12 cellular contexts compared by ENCODE assay signal in genomic region chr11:20026629-20027545, GRCh38.
DNase-seq lines count a peak whose midpoint lies in the region; ATAC-seq, FAIRE-seq and TF ChIP-seq lines count a peak whose summit lies in the region.
"Had no signal": no experiment of that assay in that cellular context is flagged by ENCODE, and none has a peak within 500 bp of the region (broad histone marks: within the 10 kb centered on the region; RNA-seq: fewer than 3 reads in every experiment).

No MANE protein-coding gene starts in this region.

- H3K36me3 Mint-ChIP-seq in mesothelial cell of epicardium: no peaks in the 10 kb centered on the region
- H3K36me3 Mint-ChIP-seq in activated CD8-positive, alpha-beta T cell treated with anti-CD3 and anti-CD28 coated beads for 36 hours (ENCODE audit: low read depth): no peaks in the 10 kb centered on the region
- H3K36me3 Mint-ChIP-seq in T-helper 17 cell (ENCODE audit: low read depth): no peaks in the 10 kb centered on the region
- H3K36me3 Mint-ChIP-seq: T-cell had no signal

- peak overlapping the region; percentile 11; the same call in 1 of the 2 replicates for H2BK5ac ChIP-seq in H1 (ENCODE audit: low read depth, low read length)

- CTCF ChIA-PET in H1 (lab: Charles Lee; ENCODE audit: partially characterized antibody): interaction anchor here (0.9 to 9.3 kb wide), 7 partner anchors 18 to 76 kb away, joined by 3 to 99 read pairs (median 4); no protein-coding TSS in a partner anchor
- CTCF ChIA-PET in activated CD8-positive, alpha-beta T cell treated with anti-CD3 and anti-CD28 coated beads for 36 hours (lab: Charles Lee): no interaction called here

- H2BK12ac ChIP-seq in H1 (ENCODE audit: low read depth, low read length): no peak overlapping the region

- H3K36me3 ChIP-seq in H1 (ENCODE audit: control insufficient read depth in 2 of 4, insufficient read depth in 4 of 4, low read length in 3 of 4): no peaks in the 10 kb centered on the region
- H3K36me3 ChIP-seq: BLaER1 had no signal

- H2AK5ac ChIP-seq in H1 (ENCODE audit: low read depth, low read length): no peak overlapping the region

- peak overlapping the region; percentile 56 for H3K4me3 Mint-ChIP-seq in mesothelial cell of epicardium
- no peak overlapping the region for H3K4me3 Mint-ChIP-seq in activated CD8-positive, alpha-beta T cell treated with anti-CD3 and anti-CD28 coated beads for 36 hours
- H3K4me3 Mint-ChIP-seq in T-helper 17 cell: no peak overlapping the region
- H3K4me3 Mint-ChIP-seq: T-cell had no signal

- POLR2A ChIA-PET in H1 (lab: Charles Lee; ENCODE audit: partially characterized antibody): interaction anchor here (0.7 to 2.1 kb wide), 5 partner anchors 11 to 119 kb away, joined by 3 to 8 read pairs (median 4); no protein-coding TSS in a partner anchor
- POLR2A ChIA-PET in activated CD8-positive, alpha-beta T cell treated with anti-CD3 and anti-CD28 coated beads for 36 hours (lab: Charles Lee): no interaction called here

- peak; percentile 98 for FAIRE-seq in H1 (lab: Jason Lieb, UNC)

- peaks cover 25 to 60% (median 51%) of the 10 kb centered on the region in 4 experiments for H3K4me1 ChIP-seq in H1 (replicated peaks in 1 of 4; ENCODE audit: control insufficient read depth in 3 of 4, insufficient read depth in 4 of 4, low read length in 3 of 4)

- H2BK120ac ChIP-seq in H1 (replicated peaks; ENCODE audit: low read depth, low read length): no peak overlapping the region

- H3K27me3 Mint-ChIP-seq in mesothelial cell of epicardium (ENCODE audit: low read depth): no peaks in the 10 kb centered on the region
- no peaks in the 10 kb centered on the region for H3K27me3 Mint-ChIP-seq in activated CD8-positive, alpha-beta T cell treated with anti-CD3 and anti-CD28 coated beads for 36 hours
- H3K27me3 Mint-ChIP-seq in T-helper 17 cell: peaks cover 21% of the 10 kb centered on the region

- no peak overlapping the region for H2BK20ac ChIP-seq in H1 (ENCODE audit: low read length)

- H3K9me3 Mint-ChIP-seq in mesothelial cell of epicardium: no peaks in the 10 kb centered on the region
- no peaks in the 10 kb centered on the region for H3K9me3 Mint-ChIP-seq in activated CD8-positive, alpha-beta T cell treated with anti-CD3 and anti-CD28 coated beads for 36 hours
- H3K9me3 Mint-ChIP-seq: T-cell had no signal

- H3K79me2 ChIP-seq in H1 (ENCODE audit: control insufficient read depth in 1 of 2, insufficient read depth in 2 of 2, low read length in 2 of 2): peaks cover 7 to 66% of the 10 kb centered on the region in 2 experiments; a peak in 3 of 4 replicates

- H3K23ac ChIP-seq in H1 (ENCODE audit: insufficient read length): no peak overlapping the region

- no peak overlapping the region for H3K27ac ChIP-seq in H1 (ENCODE audit: low read depth, low read length)
- H3K27ac ChIP-seq: BLaER1 had no signal

- TF ChIP-seq CTCF in H1 (IDR thresholded peaks at IDR 0.05; ENCODE audit: control extremely low read depth in 1 of 3, insufficient read depth in 1 of 3, low read depth in 1 of 3, low read length in 3 of 3): no peak
- TF ChIP-seq CTCF in mesothelial cell of epicardium (IDR thresholded peaks at IDR 0.05; ENCODE audit: unreplicated experiment): no peak
- TF ChIP-seq CTCF in activated CD8-positive, alpha-beta T cell treated with anti-CD3 and anti-CD28 coated beads for 36 hours (IDR thresholded peaks at IDR 0.05): no peak

- H4K20me1 ChIP-seq in H1 (replicated peaks in 1 of 2; ENCODE audit: control insufficient read depth in 1 of 2, insufficient read depth in 2 of 2, low read length in 2 of 2): peaks cover 2 to 8% of the 10 kb centered on the region in 2 experiments
- H4K20me1 ChIP-seq: BLaER1 had no signal

- intact Hi-C loops in activated CD8-positive, alpha-beta T cell treated with anti-CD3 and anti-CD28 coated beads for 36 hours (cut with micrococcal nuclease): no loop called here

- H2AFZ ChIP-seq in H1 (ENCODE audit: low read length): no peak overlapping the region

- no peak overlapping the region for H3K9ac ChIP-seq in H1 (replicated peaks in 1 of 4; ENCODE audit: extremely low read depth in 1 of 4, low read depth in 3 of 4, low read length in 3 of 4)
- H3K9ac ChIP-seq: BLaER1 had no signal

- no peak overlapping the region for H3K56ac ChIP-seq in H1 (replicated peaks; ENCODE audit: insufficient read length, low read depth, low read length)

- ATAC-seq in activated CD8-positive, alpha-beta T cell treated with anti-CD3 and anti-CD28 coated beads for 36 hours: no peak
- no peak for ATAC-seq in HG02623 (IDR thresholded peaks at IDR 0.05; ENCODE audit: unreplicated experiment)
- ATAC-seq in T-helper 17 cell: no peak
- no peak for ATAC-seq in GM19467 (IDR thresholded peaks at IDR 0.05; ENCODE audit: unreplicated experiment)
- ATAC-seq: T-cell had no signal

- peak in 1 of 2 experiments; percentile 81; a peak in 2 of 3 replicates for TF ChIP-seq EP300 in H1 (IDR thresholded peaks at IDR 0.05; ENCODE audit: borderline replicate concordance in 1 of 2, low read depth in 2 of 2, low read length in 2 of 2)

- no peaks in the 10 kb centered on the region for H3K27me3 ChIP-seq in H1 (replicated peaks in 1 of 4; ENCODE audit: control insufficient read depth in 3 of 4, extremely low read depth in 1 of 4, insufficient read depth in 3 of 4, low read length in 3 of 4)
- H3K27me3 ChIP-seq: BLaER1 had no signal

- H2BK15ac ChIP-seq in H1 (ENCODE audit: low read length): no peak overlapping the region

- H4K8ac ChIP-seq in H1 (ENCODE audit: extremely low read depth, insufficient read depth, low read length): no peak overlapping the region

- peak overlapping the region in 1 of 4 experiments; percentile 49; a peak in 2 of 8 replicates for H3K4me3 ChIP-seq in H1 (ENCODE audit: extremely low read depth in 1 of 4, insufficient read depth in 2 of 4, low read depth in 3 of 4, low read length in 4 of 4)
- H3K4me3 ChIP-seq: BLaER1 had no signal

- no peak overlapping the region for H4K91ac ChIP-seq in H1 (replicated peaks; ENCODE audit: insufficient read length, low read length)

- TF ChIP-seq RAD21 in H1 (IDR thresholded peaks at IDR 0.05 in 1 of 2, conservative IDR thresholded peaks at IDR 0.05 in 1 of 2; ENCODE audit: low read depth in 2 of 2, low read length in 2 of 2): 0 out of 4 replicates have a peak, but pooled peaks of 1 of the 2 experiments have one; percentile 2

- WGBS in H1 (ENCODE audit: extremely low coverage in 1 of 2, insufficient coverage in 1 of 2, insufficient read length in 1 of 2, insufficient replicate concordance in 2 of 2, low coverage in 1 of 2, low lambda C conversion rate in 2 of 2, missing lambda C conversion rate in 1 of 2), 2 experiments: 21% methylated on average over 15 of the region's 15 CpGs; no CpG with 5 or more reads in 1 of the 2 experiments

- H3K9me3 ChIP-seq in H1 (ENCODE audit: insufficient read depth in 2 of 2, low read depth in 1 of 2, low read length in 1 of 2) (no peaks in the 10 kb centered on the region), T-helper 17 cell (ENCODE audit: control insufficient read depth, low read length, poor library complexity, severe bottlenecking) (no peaks in the 10 kb centered on the region)
- H3K9me3 ChIP-seq: BLaER1 had no signal

- no peak overlapping the region for H3K14ac ChIP-seq in H1 (ENCODE audit: insufficient read length)

- H3K18ac ChIP-seq in H1 (ENCODE audit: extremely low read depth, low read length): no peak overlapping the region

- TF ChIP-seq POLR2A in H1 (IDR thresholded peaks at IDR 0.05; ENCODE audit: control extremely low read depth in 1 of 2, low read depth in 2 of 2, low read length in 2 of 2): no peak

- H3K27ac Mint-ChIP-seq in mesothelial cell of epicardium (peak overlapping the region; percentile 95), T-helper 17 cell (no peak overlapping the region)
- H3K27ac Mint-ChIP-seq in activated CD8-positive, alpha-beta T cell treated with anti-CD3 and anti-CD28 coated beads for 36 hours: no peak overlapping the region
- H3K27ac Mint-ChIP-seq: T-cell had no signal

- H3K23me2 ChIP-seq in H1 (ENCODE audit: low read depth, low read length): peaks cover 9% of the 10 kb centered on the region; the same call in 1 of the 2 replicates

- H4K5ac ChIP-seq in H1 (ENCODE audit: insufficient read length, low read depth, low read length): no peak overlapping the region

- DNase-seq in DMS79 treated with DMSO at 0.1 percent for 48 hours (lab: John Stamatoyannopoulos, UW) (peak; percentile 94), NCI-H2171 (lab: John Stamatoyannopoulos, UW) (peak; percentile 50), H1 (ENCODE audit: low read depth in 1 of 2, low spot score in 2 of 2) (peak; percentile 85 to 91), mesothelial cell of epicardium (ENCODE audit: low spot score in 2 of 2, unreplicated experiment in 2 of 2) (no peak), T-helper 17 cell (no peak)
- DNase-seq in activated CD8-positive, alpha-beta T cell treated with anti-CD3 and anti-CD28 coated beads for 36 hours: no peak
- DNase-seq: activated CD8-positive, alpha-beta memory T cell treated with anti-CD3 and anti-CD28 coated beads, Interleukin-2, amount 50 U/mL, for 48 hours; NCI-H1436 treated with DMSO at 0.1 percent for 48 hours; T-cell had no signal

- H3K4me1 Mint-ChIP-seq in mesothelial cell of epicardium (peaks cover 76% of the 10 kb centered on the region), T-helper 17 cell (no peaks in the 10 kb centered on the region)
- H3K4me1 Mint-ChIP-seq in activated CD8-positive, alpha-beta T cell treated with anti-CD3 and anti-CD28 coated beads for 36 hours (ENCODE audit: low read depth): no peaks in the 10 kb centered on the region
- H3K4me1 Mint-ChIP-seq: T-cell had no signal

- H3K4ac ChIP-seq in H1 (replicated peaks; ENCODE audit: insufficient read length, low read depth, low read length): no peak overlapping the region

- peaks cover 2% of the 10 kb centered on the region; the same call in 1 of the 2 replicates for H3K79me1 ChIP-seq in H1 (ENCODE audit: low read depth, low read length)

- H3K4me2 ChIP-seq in H1 (ENCODE audit: insufficient read depth in 1 of 2, low read depth in 2 of 2, low read length in 2 of 2): peak overlapping the region; percentile 46 to 49

TF ChIP-seq in H1, 55 proteins besides CTCF, POLR2A, EP300 and RAD21 (continues in another document):
- no peak for TF ChIP-seq E2F6 (IDR thresholded peaks at IDR 0.05)
- TF ChIP-seq TAF7 (optimal IDR thresholded peaks at IDR 0.05; ENCODE audit: borderline replicate concordance, low read depth, low read length): no peak
- TF ChIP-seq SP1 (IDR thresholded peaks at IDR 0.05; ENCODE audit: low read depth, low read length): peak; percentile 84
- TF ChIP-seq RBBP5 (IDR thresholded peaks at IDR 0.05; ENCODE audit: borderline replicate concordance, low read depth, low read length): no peak; the same call in 1 of the 2 replicates
- 0 out of 2 replicates have a peak, but pooled peaks have one; percentile 27 for TF ChIP-seq POU5F1 (IDR thresholded peaks at IDR 0.05; ENCODE audit: low read depth, low read length)
- no peak for TF ChIP-seq SRF (IDR thresholded peaks at IDR 0.05; ENCODE audit: low read depth, low read length)

Comparison
In these comparisons a context has a peak if more than half of its experiments do, and no peak if none do; other contexts are left out.
1. DNase-seq: peak in DMS79 treated with DMSO at 0.1 percent for 48 hours (single experiment), NCI-H2171 (single experiment) and H1 (2 of 2); none in mesothelial cell of epicardium (0 of 2), activated CD8-positive, alpha-beta T cell treated with anti-CD3 and anti-CD28 coated beads for 36 hours (single experiment) and T-helper 17 cell (0 of 3).